In genomic region chr3:41199866-41200668, GRCh38 we compare ENCODE assay signal across 8 cellular contexts. TPM values are rescaled to one million over a fixed set of nuclear protein-coding genes. Genes with fewer than 3 reads are reported as not detected.
A peak's percentile ranks its signal among the peaks of the same experiment; 100 is the strongest.
DNase-seq lines count a peak whose midpoint lies in the region; ATAC-seq, FAIRE-seq and TF ChIP-seq lines count a peak whose summit lies in the region.

No MANE protein-coding gene starts in this region.

- H3K4me1 ChIP-seq in kidney (ENCODE audit: control insufficient read depth in 1 of 2, insufficient read depth in 1 of 2, low read depth in 1 of 2, low read length in 2 of 2): peaks cover 6 to 20% of the 10 kb centered on the region in 2 donors

- peak; percentile 59 for DNase-seq in NK-92 treated with Interleukin-12 subunit alpha and Interleukin-12 subunit beta, amount 100 ng/mL, for 24 hours (lab: John Stamatoyannopoulos, UW)
- DNase-seq in NK-92 (lab: John Stamatoyannopoulos, UW; ENCODE audit: unreplicated experiment): no peak
- DNase-seq in T-helper 2 cell: peak; percentile 6 to 55 (median 20)
- DNase-seq in bronchial epithelial cell (ENCODE audit: low read depth): peak; percentile 43
- peak; percentile 80 for DNase-seq in kidney
- DNase-seq in stimulated activated CD4-positive, alpha-beta T cell treated with anti-CD3 and anti-CD28 coated beads, Interleukin-1b, Interleukin-23, amount 100 ng/mL, for 48 hours: peak; percentile 20

- intact Hi-C loops in kidney (cut with DNase I): no loop called here

- ATAC-seq in HG03342 (IDR thresholded peaks at IDR 0.05; ENCODE audit: unreplicated experiment) (peak; percentile 20), HG03520 (IDR thresholded peaks at IDR 0.05; ENCODE audit: unreplicated experiment) (no peak)

- FAIRE-seq in bronchial epithelial cell (lab: Jason Lieb, UNC) (no peak), kidney (lab: Jason Lieb, UNC) (no peak)

- H3K27me3 ChIP-seq in bronchial epithelial cell (ENCODE audit: control insufficient read depth, insufficient read depth, low read length): no peaks in the 10 kb centered on the region

- H3K36me3 ChIP-seq in bronchial epithelial cell (ENCODE audit: control insufficient read depth, insufficient read depth, low read length) (no peaks in the 10 kb centered on the region), kidney (ENCODE audit: control insufficient read depth in 1 of 2, insufficient read depth in 2 of 2, low read length in 2 of 2) (no peaks in the 10 kb centered on the region)

- peak overlapping the region; percentile 49 to 76 for H3K9ac ChIP-seq in kidney (ENCODE audit: low read length in 2 of 2)

- H3K9me3 ChIP-seq in kidney (ENCODE audit: control insufficient read depth in 1 of 2, low read length in 2 of 2): no peaks in the 10 kb centered on the region

- H3K27ac ChIP-seq in kidney (ENCODE audit: low read depth in 2 of 2, low read length in 2 of 2): peak overlapping the region; percentile 96 to 97

- H3K4me3 ChIP-seq in bronchial epithelial cell (ENCODE audit: low read depth, low read length): peak overlapping the region; percentile 93
- peak overlapping the region; percentile 92 to 99 for H3K4me3 ChIP-seq in kidney (ENCODE audit: low read length in 2 of 2)

- TF ChIP-seq CTCF in bronchial epithelial cell (IDR thresholded peaks at IDR 0.05; ENCODE audit: insufficient read depth, low read length, severe bottlenecking) (no peak), kidney (IDR thresholded peaks at IDR 0.05; ENCODE audit: borderline replicate concordance, extremely low read depth, insufficient read depth) (no peak)

RNA-seq across cellular contexts. Expression of gene CTNNB1, which starts 0.8 kb away (rescaled TPM):
- 1,006 and 1,168 TPM in 2 replicates for total RNA-seq in bronchial epithelial cell
- 329 TPM for total RNA-seq in kidney
- polyA plus RNA-seq in kidney (ENCODE audit: insufficient read depth, low read depth, low replicate concordance): 97.0 TPM
